In the genomic region with DNA sequence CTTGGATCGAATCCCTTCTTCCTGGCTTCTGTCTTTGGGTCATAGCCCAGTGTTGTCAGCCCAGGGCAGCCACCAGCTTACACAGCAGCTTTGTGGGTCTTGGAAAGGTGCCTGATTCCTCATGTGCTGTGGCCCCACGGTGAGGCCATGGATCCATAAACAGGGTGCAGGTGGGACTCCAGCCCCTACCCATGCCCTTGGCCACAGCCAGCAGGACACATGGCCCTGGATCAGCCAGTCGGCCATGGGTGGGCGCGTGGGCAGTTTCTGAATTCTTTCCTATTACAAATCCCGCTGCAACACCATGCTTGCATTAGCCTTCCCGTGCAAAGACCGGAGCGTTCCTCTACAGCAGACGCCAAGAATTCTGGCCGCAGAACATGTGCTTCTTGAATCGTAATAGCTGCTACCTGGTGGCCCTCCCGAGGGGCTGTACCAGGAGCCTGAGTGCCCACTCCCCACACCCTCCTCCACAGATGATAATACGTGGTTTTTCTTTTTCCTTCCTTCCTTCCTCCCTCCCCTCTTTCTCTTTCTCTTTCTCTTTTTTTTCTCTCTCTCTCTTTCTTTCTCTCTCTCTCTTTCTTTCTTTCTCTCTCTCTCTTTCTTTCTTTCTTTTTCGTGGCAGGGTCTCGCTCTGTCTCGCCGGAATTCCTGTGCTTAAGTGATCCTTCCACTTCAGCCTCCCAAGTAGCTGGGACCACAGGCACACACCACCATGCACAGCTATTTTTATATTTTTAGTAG, we compare ENCODE assay signal across 15 cellular contexts. TPM values are rescaled to one million over a fixed set of nuclear protein-coding genes. Genes with fewer than 3 reads are reported as not detected.
DNase-seq lines count a peak whose midpoint lies in the region; ATAC-seq, FAIRE-seq and TF ChIP-seq lines count a peak whose summit lies in the region.
"Had no signal": no experiment of that assay in that cellular context is flagged by ENCODE, and none has a peak within 500 bp of the region (broad histone marks: within the 10 kb centered on the region; RNA-seq: fewer than 3 reads in every experiment).

No MANE protein-coding gene starts in this region.

- H3K36me3 ChIP-seq in HEK293 (ENCODE audit: control insufficient read depth in 2 of 2, insufficient read depth in 1 of 2, low read length in 2 of 2) (no peaks in the 10 kb centered on the region), H1 (ENCODE audit: control insufficient read depth in 2 of 4, insufficient read depth in 4 of 4, low read length in 3 of 4) (no peaks in the 10 kb centered on the region), hepatocyte (replicated peaks; ENCODE audit: insufficient read depth, low read depth) (no peaks in the 10 kb centered on the region)
- H3K36me3 ChIP-seq: gastrocnemius medialis had no signal

- H2BK12ac ChIP-seq in H1 (ENCODE audit: low read depth, low read length), result peak overlapping the region; percentile 63; the same call in 1 of the 2 replicates

- H3K23ac ChIP-seq in H1 (ENCODE audit: insufficient read length), result no peak overlapping the region

- H3K4me2 ChIP-seq in H1 (ENCODE audit: insufficient read depth in 1 of 2, low read depth in 2 of 2, low read length in 2 of 2) (no peak overlapping the region), hepatocyte (no peak overlapping the region)

- H3K9me2 ChIP-seq in hepatocyte (replicated peaks; ENCODE audit: insufficient read depth), result no peaks in the 10 kb centered on the region

- no peak overlapping the region for H2BK120ac ChIP-seq in H1 (replicated peaks; ENCODE audit: low read depth, low read length)

- H3K27ac Mint-ChIP-seq in nephron, result no peak overlapping the region
- H3K27ac Mint-ChIP-seq: activated CD4-positive, alpha-beta T cell treated with anti-CD3 and anti-CD28 coated beads, Interleukin-2, amount 10 ng/mL, durations not matched to agents 24 days and 14 days; T-helper 1 cell treated with Interleukin-12 subunit alpha and Interleukin-12 subunit beta and Interleukin-4 antibody, amounts not matched to agents 30 μg/mL and 1 μg/mL, for 36 hours had no signal

- DNase-seq in AG20443 (ENCODE audit: low spot score) (peak; percentile 81), H1 (ENCODE audit: low read depth in 1 of 2, low spot score in 2 of 2) (no peak), NCI-H82 (lab: John Stamatoyannopoulos, UW) (no peak), hepatocyte (ENCODE audit: low spot score) (no peak)
- DNase-seq: activated CD4-positive, alpha-beta T cell treated with anti-CD3 and anti-CD28 coated beads, Interleukin-2, amount 10 ng/mL, durations not matched to agents 24 days and 14 days; activated T-cell treated with anti-CD3 and anti-CD28 coated beads, Interleukin-2, amount 50 U/mL, for 4 hours; CD4-positive, CD25-positive, alpha-beta regulatory T cell; gastrocnemius medialis; NCI-H1105 treated with DMSO at 0.1 percent for 48 hours; NCI-H524 treated with DMSO at 0.1 percent for 48 hours had no signal

- no peak overlapping the region for H3K56ac ChIP-seq in H1 (replicated peaks; ENCODE audit: insufficient read length, low read depth, low read length)

- no peak overlapping the region; the same call in 1 of the 2 replicates for H3K18ac ChIP-seq in H1 (ENCODE audit: extremely low read depth, low read length)

- H2AFZ ChIP-seq in H1 (ENCODE audit: low read length), result no peak overlapping the region
- no peak overlapping the region for H2AFZ ChIP-seq in hepatocyte

- 83% methylated on average over 16 of the region's 18 CpGs; no CpG with 5 or more reads in 1 of the 2 experiments for WGBS in H1 (ENCODE audit: extremely low coverage in 1 of 2, insufficient coverage in 1 of 2, insufficient read length in 1 of 2, insufficient replicate concordance in 2 of 2, low coverage in 1 of 2, low lambda C conversion rate in 2 of 2, missing lambda C conversion rate in 1 of 2), 2 experiments
- 82% methylated on average over 18 of the region's 18 CpGs for WGBS in hepatocyte (ENCODE audit: low lambda C conversion rate, missing lambda C conversion rate)

- H3K9me3 Mint-ChIP-seq in nephron, result no peaks in the 10 kb centered on the region
- H3K9me3 Mint-ChIP-seq: activated CD4-positive, alpha-beta T cell treated with anti-CD3 and anti-CD28 coated beads, Interleukin-2, amount 10 ng/mL, durations not matched to agents 24 days and 14 days; activated T-cell treated with anti-CD3 and anti-CD28 coated beads, Interleukin-2, amount 50 U/mL, for 4 hours; T-helper 1 cell treated with Interleukin-12 subunit alpha and Interleukin-12 subunit beta and Interleukin-4 antibody, amounts not matched to agents 30 μg/mL and 1 μg/mL, for 36 hours had no signal

- H3K4me1 ChIP-seq in HEK293 (ENCODE audit: control insufficient read depth, insufficient read depth, low read length) (no peaks in the 10 kb centered on the region; the same call in 1 of the 2 replicates), H1 (replicated peaks in 1 of 4; ENCODE audit: control insufficient read depth in 3 of 4, insufficient read depth in 4 of 4, low read length in 3 of 4) (peaks cover 0 to 15% (median 8%) of the 10 kb centered on the region in 4 experiments; a peak in 6 of 7 replicates), hepatocyte (ENCODE audit: insufficient read depth) (no peaks in the 10 kb centered on the region)

- no peak overlapping the region for H3K9ac ChIP-seq in H1 (replicated peaks in 1 of 4; ENCODE audit: extremely low read depth in 1 of 4, low read depth in 3 of 4, low read length in 3 of 4)

- H3K4me3 ChIP-seq in HEK293 (ENCODE audit: low read depth, low read length) (no peak overlapping the region), H1 (ENCODE audit: extremely low read depth in 1 of 4, insufficient read depth in 2 of 4, low read depth in 3 of 4, low read length in 4 of 4) (no peak overlapping the region), hepatocyte (no peak overlapping the region)
- H3K4me3 ChIP-seq: gastrocnemius medialis had no signal

- no peak for TF ChIP-seq EP300 in H1 (IDR thresholded peaks at IDR 0.05; ENCODE audit: borderline replicate concordance in 1 of 2, low read depth in 2 of 2, low read length in 2 of 2)

- H3K23me2 ChIP-seq in H1 (ENCODE audit: low read depth, low read length), result peaks cover 11% of the 10 kb centered on the region; the same call in 1 of the 2 replicates

- no peak overlapping the region for H2BK15ac ChIP-seq in H1 (ENCODE audit: low read length)

- no peaks in the 10 kb centered on the region for H3K9me3 ChIP-seq in HEK293 (ENCODE audit: control insufficient read depth, insufficient read depth, low read depth, low read length)
- H3K9me3 ChIP-seq in H1 (ENCODE audit: insufficient read depth in 2 of 2, low read depth in 1 of 2, low read length in 1 of 2), result no peaks in the 10 kb centered on the region
- H3K9me3 ChIP-seq in hepatocyte (ENCODE audit: low read depth), result no peaks in the 10 kb centered on the region
- H3K9me3 ChIP-seq: gastrocnemius medialis had no signal

- no peaks in the 10 kb centered on the region for H3K4me1 Mint-ChIP-seq in nephron

- TF ChIP-seq CTCF in HEK293 (tag by site-specific recombination; IDR thresholded peaks at IDR 0.05) (no peak), H1 (IDR thresholded peaks at IDR 0.05; ENCODE audit: control extremely low read depth in 1 of 3, insufficient read depth in 1 of 3, low read depth in 1 of 3, low read length in 3 of 3) (no peak), nephron (IDR thresholded peaks at IDR 0.05; ENCODE audit: unreplicated experiment in 3 of 3) (no peak), hepatocyte (IDR thresholded peaks at IDR 0.05; ENCODE audit: poor library complexity) (no peak)

- no peak for FAIRE-seq in H1 (lab: Jason Lieb, UNC)

- POLR2A ChIA-PET in HEK293 (lab: Yijun Ruan, JAX) (interaction anchor here (0.6 kb wide), 1 partner anchor 41 kb away, joined by 3 read pairs; no protein-coding TSS in a partner anchor), H1 (lab: Charles Lee; ENCODE audit: partially characterized antibody) (interaction anchor here (1.0 to 1.3 kb wide), 3 partner anchors 102 to 237 kb away, joined by 3 read pairs; no protein-coding TSS in a partner anchor)

- no peak overlapping the region for H3K4ac ChIP-seq in H1 (replicated peaks; ENCODE audit: insufficient read length, low read depth, low read length)

- H2BK5ac ChIP-seq in H1 (ENCODE audit: low read depth, low read length), result no peak overlapping the region

- H3K79me1 ChIP-seq in H1 (ENCODE audit: low read depth, low read length), result no peaks in the 10 kb centered on the region

- H3K79me2 ChIP-seq in H1 (ENCODE audit: control insufficient read depth in 1 of 2, insufficient read depth in 2 of 2, low read length in 2 of 2), result peaks cover 0 to 10% of the 10 kb centered on the region in 2 experiments; a peak in 1 of 4 replicates
- H3K79me2 ChIP-seq in hepatocyte, result no peaks in the 10 kb centered on the region

- H4K8ac ChIP-seq in H1 (ENCODE audit: extremely low read depth, insufficient read depth, low read length), result no peak overlapping the region

- no peaks in the 10 kb centered on the region for H3K36me3 Mint-ChIP-seq in nephron (ENCODE audit: low read depth)
- H3K36me3 Mint-ChIP-seq: CD4-positive, CD25-positive, alpha-beta regulatory T cell had no signal

- H2BK20ac ChIP-seq in H1 (ENCODE audit: low read length), result no peak overlapping the region

- H2AK5ac ChIP-seq in H1 (ENCODE audit: low read depth, low read length), result no peak overlapping the region

- peak overlapping the region; percentile 11 to 35 (median 23) for H3K4me3 Mint-ChIP-seq in nephron
- H3K4me3 Mint-ChIP-seq: activated CD4-positive, alpha-beta T cell treated with anti-CD3 and anti-CD28 coated beads, Interleukin-2, amount 10 ng/mL, durations not matched to agents 24 days and 14 days; activated T-cell treated with anti-CD3 and anti-CD28 coated beads, Interleukin-2, amount 50 U/mL, for 4 hours; T-helper 1 cell treated with Interleukin-12 subunit alpha and Interleukin-12 subunit beta and Interleukin-4 antibody, amounts not matched to agents 30 μg/mL and 1 μg/mL, for 36 hours had no signal

- H3K14ac ChIP-seq in H1 (ENCODE audit: insufficient read length), result no peak overlapping the region

- H4K20me1 ChIP-seq in H1 (replicated peaks in 1 of 2; ENCODE audit: control insufficient read depth in 1 of 2, insufficient read depth in 2 of 2, low read length in 2 of 2) (peaks cover 2 to 6% of the 10 kb centered on the region in 2 experiments), hepatocyte (ENCODE audit: insufficient read depth, poor library complexity, severe bottlenecking) (no peaks in the 10 kb centered on the region)

- peaks cover 53% of the 10 kb centered on the region for H3K27me3 Mint-ChIP-seq in nephron (ENCODE audit: low read depth)

- H4K5ac ChIP-seq in H1 (ENCODE audit: insufficient read length, low read depth, low read length), result no peak overlapping the region

- no peak for TF ChIP-seq POLR2A in H1 (IDR thresholded peaks at IDR 0.05; ENCODE audit: control extremely low read depth in 1 of 2, low read depth in 2 of 2, low read length in 2 of 2)

- H3K27ac ChIP-seq in HEK293 (ENCODE audit: extremely low read depth, low read depth, low read length) (no peak overlapping the region), H1 (ENCODE audit: low read depth, low read length) (no peak overlapping the region), hepatocyte (no peak overlapping the region)
- H3K27ac ChIP-seq: gastrocnemius medialis had no signal

- no peak overlapping the region for H4K91ac ChIP-seq in H1 (replicated peaks; ENCODE audit: insufficient read length, low read length)

- no peak for TF ChIP-seq RAD21 in H1 (IDR thresholded peaks at IDR 0.05 in 1 of 2, conservative IDR thresholded peaks at IDR 0.05 in 1 of 2; ENCODE audit: low read depth in 2 of 2, low read length in 2 of 2)

- CTCF ChIA-PET in HEK293 (lab: Yijun Ruan, JAX) (interaction anchor here (0.6 to 0.8 kb wide), 2 partner anchors 371 to 693 kb away, joined by 3 to 5 read pairs; no protein-coding TSS in a partner anchor), H1 (lab: Charles Lee; ENCODE audit: partially characterized antibody) (interaction anchor here (0.6 to 1.6 kb wide), 5 partner anchors 8 to 1612 kb away, joined by 3 to 5 read pairs (median 4); no protein-coding TSS in a partner anchor)

- ATAC-seq in HG03520 (IDR thresholded peaks at IDR 0.05; ENCODE audit: unreplicated experiment), result no peak
- ATAC-seq in HG02642 (IDR thresholded peaks at IDR 0.05; ENCODE audit: poor library complexity, unreplicated experiment), result no peak
- ATAC-seq: activated T-cell treated with anti-CD3 and anti-CD28 coated beads, Interleukin-2, amount 50 U/mL, for 4 hours; gastrocnemius medialis had no signal

- peaks cover 2 to 17% (median 13%) of the 10 kb centered on the region in 4 experiments; a peak in 6 of 7 replicates for H3K27me3 ChIP-seq in H1 (replicated peaks in 1 of 4; ENCODE audit: control insufficient read depth in 3 of 4, extremely low read depth in 1 of 4, insufficient read depth in 3 of 4, low read length in 3 of 4)
- peaks cover 37% of the 10 kb centered on the region for H3K27me3 ChIP-seq in hepatocyte

RNA-seq across cellular contexts. Expression of a gene that starts 2.9 kb away (rescaled TPM):
- total RNA-seq in H1 (2021; fragmentation: NEBNext Ultra II Directional; extraction: Animal tissue kit (Norgen Biotek cat#: 25700)), result 34.4 and 41.3 TPM in 2 replicates
- 53.8 and 55.7 TPM in 2 replicates for polyA plus RNA-seq in H1 (2011; rRNA removed)
- polyA plus RNA-seq in H1 (2011; cell fraction: cytosol; rRNA removed), result 44.7 TPM
- 141 TPM for polyA plus RNA-seq in H1 (2011; cell fraction: nucleus; rRNA removed)
- polyA plus RNA-seq in H1 (2012, experiment 1 of 2), result 22.5 to 51.9 TPM (median 46.7 TPM) in 4 replicates
- 23.0 TPM for polyA plus RNA-seq in H1 (2012, experiment 2 of 2)
- 35.2 TPM for polyA plus RNA-seq in H1 (2013, experiment 1 of 2)
- polyA plus RNA-seq in H1 (2013, experiment 2 of 2), result 33.5 TPM
- 17.4 and 19.1 TPM in 2 replicates for polyA minus RNA-seq in H1 (2011; rRNA and poly(A)+ RNA removed)
- 24.2 TPM for polyA minus RNA-seq in H1 (2011; cell fraction: cytosol; rRNA and poly(A)+ RNA removed)
- polyA minus RNA-seq in H1 (2011; cell fraction: nucleus; rRNA and poly(A)+ RNA removed), result 47.2 TPM
- 0.40 and 0.44 TPM in 2 replicates for total RNA-seq in hepatocyte
- 0.42 and 0.78 TPM in 2 replicates for polyA plus RNA-seq in hepatocyte
- total RNA-seq: CD4-positive, CD25-positive, alpha-beta regulatory T cell had no signal

Comparison
In these comparisons a context has a peak if more than half of its experiments do, and no peak if none do; other contexts are left out.
1. RNA of a gene that starts 2.9 kb away (total RNA-seq): 34.4 to 41.3 TPM in H1; 0.40 to 0.44 TPM in hepatocyte; every median in the first group is over 10 times any median in the second.